21 cellular contexts compared by ENCODE assay signal in the genomic region with DNA sequence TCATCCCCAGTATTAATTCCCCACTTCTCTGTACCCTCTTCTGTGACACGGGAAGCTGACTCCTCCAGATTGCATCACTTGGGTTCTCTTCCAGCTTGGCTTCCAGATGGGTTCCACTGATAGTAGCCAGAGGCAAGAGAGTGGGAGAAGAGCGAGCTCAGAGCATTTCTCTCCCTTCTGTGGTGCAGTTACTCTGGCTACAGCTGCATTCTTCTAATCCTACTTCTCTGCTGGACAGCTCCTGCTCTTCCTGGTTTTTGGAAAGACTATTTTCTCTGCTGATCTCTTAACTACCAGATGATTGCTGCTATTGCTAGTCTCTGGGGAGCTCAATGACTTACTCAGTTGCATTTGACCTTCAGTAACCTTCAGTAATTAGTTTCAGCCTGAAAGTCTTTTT.
A peak's percentile ranks its signal among the peaks of the same experiment; 100 is the strongest.
DNase-seq lines count a peak whose midpoint lies in the region; ATAC-seq and TF ChIP-seq lines count a peak whose summit lies in the region.
"Had no signal": no experiment of that assay in that cellular context is flagged by ENCODE, and none has a peak within 500 bp of the region (broad histone marks: within the 10 kb centered on the region; RNA-seq: fewer than 3 reads in every experiment).

No MANE protein-coding gene starts in this region.

- H3K4me3 Mint-ChIP-seq in GM23338 (no peak overlapping the region), endodermal cell (no peak overlapping the region)
- no peak overlapping the region for H3K4me3 Mint-ChIP-seq in activated CD8-positive, alpha-beta memory T cell treated with anti-CD3 and anti-CD28 coated beads, Interleukin-2, amount 10 ng/mL, durations not matched to agents 7 days and 5 days
- H3K4me3 Mint-ChIP-seq: activated CD4-positive, alpha-beta T cell treated with anti-CD3 and anti-CD28 coated beads, Interleukin-2, amount 10 ng/mL, durations not matched to agents 24 days and 14 days; B cell; nephron had no signal

- H3K4me1 ChIP-seq in GM23338 (ENCODE audit: insufficient read depth) (peaks cover 6% of the 10 kb centered on the region; the same call in 1 of the 2 replicates), endodermal cell (ENCODE audit: control insufficient read depth, insufficient read depth, low read length) (no peaks in the 10 kb centered on the region)
- H3K4me1 ChIP-seq: heart right ventricle, prostate gland, uterus had no signal

- H4K20me1 ChIP-seq in GM23338 (replicated peaks; ENCODE audit: insufficient read depth) = no peaks in the 10 kb centered on the region

- no peak overlapping the region for H3K4me2 ChIP-seq in GM23338
- H3K4me2 ChIP-seq: smooth muscle cell had no signal

- H3K9me2 ChIP-seq in GM23338 (ENCODE audit: insufficient read depth) = no peaks in the 10 kb centered on the region

- H3K36me3 ChIP-seq in GM23338 (ENCODE audit: insufficient read depth) = no peaks in the 10 kb centered on the region
- H3K36me3 ChIP-seq in endodermal cell (ENCODE audit: control insufficient read depth, insufficient read depth, low read length) = no peaks in the 10 kb centered on the region
- H3K36me3 ChIP-seq: heart right ventricle, prostate gland, uterus had no signal

- TF ChIP-seq CTCF in GM23338 (conservative IDR thresholded peaks at IDR 0.05; ENCODE audit: low read depth in 2 of 2) (no peak), endodermal cell (conservative IDR thresholded peaks at IDR 0.05) (no peak)

- H3K9ac ChIP-seq in endodermal cell (ENCODE audit: extremely low read depth, low read length, poor library complexity, severe bottlenecking) = no peak overlapping the region

- H3K79me2 ChIP-seq in GM23338 (replicated peaks; ENCODE audit: insufficient read depth) = no peaks in the 10 kb centered on the region

- CTCF ChIA-PET in activated CD8-positive, alpha-beta memory T cell treated with anti-CD3 and anti-CD28 coated beads, Interleukin-2, amount 10 ng/mL, durations not matched to agents 7 days and 5 days (lab: Charles Lee) = no interaction called here

- peaks cover 8% of the 10 kb centered on the region for H3K36me3 Mint-ChIP-seq in GM23338 (ENCODE audit: low read depth)
- no peaks in the 10 kb centered on the region for H3K36me3 Mint-ChIP-seq in endodermal cell (ENCODE audit: low read depth)
- H3K36me3 Mint-ChIP-seq in activated CD8-positive, alpha-beta memory T cell treated with anti-CD3 and anti-CD28 coated beads, Interleukin-2, amount 10 ng/mL, durations not matched to agents 7 days and 5 days = no peaks in the 10 kb centered on the region

- no peaks in the 10 kb centered on the region for H3K27me3 ChIP-seq in GM23338 (ENCODE audit: insufficient read depth)
- H3K27me3 ChIP-seq in endodermal cell (ENCODE audit: control insufficient read depth, insufficient read depth, low read length, poor library complexity, severe bottlenecking) = no peaks in the 10 kb centered on the region
- H3K27me3 ChIP-seq: heart right ventricle, uterus had no signal

- DNase-seq in GM23338 (ENCODE audit: low spot score) (peak; percentile 70), NCI-H2171 (lab: John Stamatoyannopoulos, UW) (peak; percentile 15), endodermal cell (peak; percentile 58), myocyte (ENCODE audit: low read depth) (peak; percentile 0), amniotic stem cell (lab: John Stamatoyannopoulos, UW) (no peak)
- DNase-seq in activated CD8-positive, alpha-beta memory T cell treated with anti-CD3 and anti-CD28 coated beads, Interleukin-2, amount 10 ng/mL, durations not matched to agents 7 days and 5 days = no peak
- DNase-seq: activated CD4-positive, alpha-beta T cell treated with anti-CD3 and anti-CD28 coated beads, Interleukin-2, amount 10 ng/mL, durations not matched to agents 24 days and 14 days; cerebellar nuclear complex; effector CD8-positive, alpha-beta T cell; heart right ventricle; NCI-H1694 treated with DMSO at 0.1 percent for 48 hours; NCI-H526; RPMI8226; stimulated activated CD4-positive, alpha-beta T cell treated with anti-CD3 and anti-CD28 coated beads, Interleukin-4, amount 100 ng/mL, for 24 hours; SW 1271; uterus had no signal

- peaks cover 15% of the 10 kb centered on the region for H3K4me1 Mint-ChIP-seq in GM23338
- no peaks in the 10 kb centered on the region for H3K4me1 Mint-ChIP-seq in endodermal cell
- H3K4me1 Mint-ChIP-seq in activated CD8-positive, alpha-beta memory T cell treated with anti-CD3 and anti-CD28 coated beads, Interleukin-2, amount 10 ng/mL, durations not matched to agents 7 days and 5 days = no peaks in the 10 kb centered on the region
- H3K4me1 Mint-ChIP-seq: activated CD4-positive, alpha-beta T cell treated with anti-CD3 and anti-CD28 coated beads, Interleukin-2, amount 10 ng/mL, durations not matched to agents 24 days and 14 days; B cell; nephron had no signal

- no peak overlapping the region for H3K4me3 ChIP-seq in GM23338
- H3K4me3 ChIP-seq in endodermal cell (ENCODE audit: low read length) = no peak overlapping the region
- H3K4me3 ChIP-seq: heart right ventricle, prostate gland, smooth muscle cell, uterus had no signal

- WGBS in endodermal cell (ENCODE audit: insufficient coverage in 1 of 2, insufficient read length in 1 of 2), 2 experiments = 54% methylated on average over 2 of the region's 2 CpGs; no CpG with 5 or more reads in 1 of the 2 experiments

- H2AFZ ChIP-seq in GM23338 = no peak overlapping the region

- H3K27ac Mint-ChIP-seq in GM23338 = no peak overlapping the region
- no peak overlapping the region for H3K27ac Mint-ChIP-seq in endodermal cell
- no peak overlapping the region for H3K27ac Mint-ChIP-seq in activated CD8-positive, alpha-beta memory T cell treated with anti-CD3 and anti-CD28 coated beads, Interleukin-2, amount 10 ng/mL, durations not matched to agents 7 days and 5 days
- H3K27ac Mint-ChIP-seq: activated CD4-positive, alpha-beta T cell treated with anti-CD3 and anti-CD28 coated beads, Interleukin-2, amount 10 ng/mL, durations not matched to agents 24 days and 14 days; B cell; nephron had no signal

- no peak overlapping the region for H3K27ac ChIP-seq in GM23338 (ENCODE audit: low read depth)
- no peak overlapping the region for H3K27ac ChIP-seq in endodermal cell (ENCODE audit: low read depth, low read length)
- H3K27ac ChIP-seq: heart right ventricle, prostate gland, uterus had no signal

- no peaks in the 10 kb centered on the region for H3K9me3 ChIP-seq in endodermal cell (ENCODE audit: control insufficient read depth, low read length)
- H3K9me3 ChIP-seq: prostate gland, uterus had no signal

- H3K27me3 Mint-ChIP-seq in GM23338 (ENCODE audit: insufficient read depth, low read depth, poor library complexity) (no peaks in the 10 kb centered on the region), endodermal cell (ENCODE audit: insufficient read depth) (no peaks in the 10 kb centered on the region)
- no peaks in the 10 kb centered on the region for H3K27me3 Mint-ChIP-seq in activated CD8-positive, alpha-beta memory T cell treated with anti-CD3 and anti-CD28 coated beads, Interleukin-2, amount 10 ng/mL, durations not matched to agents 7 days and 5 days
- H3K27me3 Mint-ChIP-seq: activated CD4-positive, alpha-beta T cell treated with anti-CD3 and anti-CD28 coated beads, Interleukin-2, amount 10 ng/mL, durations not matched to agents 24 days and 14 days; B cell had no signal

- H3K9me3 Mint-ChIP-seq in GM23338 = peaks cover 10% of the 10 kb centered on the region
- H3K9me3 Mint-ChIP-seq in endodermal cell = peaks cover 2% of the 10 kb centered on the region
- peaks cover 2% of the 10 kb centered on the region for H3K9me3 Mint-ChIP-seq in activated CD8-positive, alpha-beta memory T cell treated with anti-CD3 and anti-CD28 coated beads, Interleukin-2, amount 10 ng/mL, durations not matched to agents 7 days and 5 days (ENCODE audit: low read depth)
- H3K9me3 Mint-ChIP-seq: activated CD4-positive, alpha-beta T cell treated with anti-CD3 and anti-CD28 coated beads, Interleukin-2, amount 10 ng/mL, durations not matched to agents 24 days and 14 days had no signal

- H3F3A ChIP-seq in GM23338 (replicated peaks; ENCODE audit: low read depth) = no peaks in the 10 kb centered on the region

- ATAC-seq in GM23338 (peak; percentile 93), GM19452 (IDR thresholded peaks at IDR 0.05; ENCODE audit: unreplicated experiment) (no peak)
- no peak for ATAC-seq in activated CD8-positive, alpha-beta memory T cell treated with anti-CD3 and anti-CD28 coated beads, Interleukin-2, amount 10 ng/mL, durations not matched to agents 7 days and 5 days
- ATAC-seq: heart right ventricle had no signal

TF ChIP-seq in GM23338, 12 proteins besides CTCF, POLR2A, EP300 and RAD21 (continues in another document):
- TF ChIP-seq ZNF114 (CRISPR knock-in tag; IDR thresholded peaks at IDR 0.05) = no peak

Comparison
In these comparisons a context has a peak if more than half of its experiments do, and no peak if none do; other contexts are left out.
1. DNase-seq: peak in GM23338 (single experiment), NCI-H2171 (single experiment), endodermal cell (single experiment) and myocyte (single experiment); none in activated CD8-positive, alpha-beta memory T cell treated with anti-CD3 and anti-CD28 coated beads, Interleukin-2, amount 10 ng/mL, durations not matched to agents 7 days and 5 days (single experiment) and amniotic stem cell (single experiment).